In genomic region chr5:134541736-134542376, GRCh38 we compare ENCODE assay signal across 9 cellular contexts. TPM values are rescaled to one million over a fixed set of nuclear protein-coding genes. Genes with fewer than 3 reads are reported as not detected.
DNase-seq lines count a peak whose midpoint lies in the region; ATAC-seq, FAIRE-seq and TF ChIP-seq lines count a peak whose summit lies in the region.
"Had no signal": no experiment of that assay in that cellular context is flagged by ENCODE, and none has a peak within 500 bp of the region (broad histone marks: within the 10 kb centered on the region; RNA-seq: fewer than 3 reads in every experiment).

No MANE protein-coding gene starts in this region.

- H3K23ac ChIP-seq in neuronal stem cell (ENCODE audit: low read depth, low read length, poor library complexity), result no peak overlapping the region

- no peak overlapping the region for H3K27ac Mint-ChIP-seq in T-cell

- CTCF ChIA-PET in T-cell (lab: Charles Lee), result interaction anchor here in 1 of 2 donors (0.6 to 0.8 kb wide), 2 partner anchors 86 to 141 kb away, joined by 3 to 7 read pairs; no protein-coding TSS in a partner anchor

- no peak overlapping the region for H3K4me3 ChIP-seq in Karpas-422 (ENCODE audit: low read length)
- no peak overlapping the region for H3K4me3 ChIP-seq in neuronal stem cell (ENCODE audit: low read length in 2 of 2)
- H3K4me3 ChIP-seq: thoracic aorta had no signal

- H3K79me2 ChIP-seq in Karpas-422 (ENCODE audit: low read length), result peaks cover 46% of the 10 kb centered on the region

- no peak overlapping the region for H3K14ac ChIP-seq in neuronal stem cell (ENCODE audit: low read length)

- H3K36me3 Mint-ChIP-seq in T-cell, result peaks cover 25% of the 10 kb centered on the region

- no peaks in the 10 kb centered on the region for H3K9me3 ChIP-seq in Karpas-422 (ENCODE audit: low read length)
- H3K9me3 ChIP-seq in neuronal stem cell (replicated peaks in 1 of 2; ENCODE audit: control insufficient read depth in 2 of 2, insufficient read depth in 1 of 2, low read depth in 1 of 2, low read length in 2 of 2), result no peaks in the 10 kb centered on the region
- H3K9me3 ChIP-seq: thoracic aorta had no signal

- ATAC-seq in T-cell (replicated peaks in 1 of 4), result no peak
- no peak for ATAC-seq in GM21528 (IDR thresholded peaks at IDR 0.05; ENCODE audit: low FRiP score, unreplicated experiment)

- no peak overlapping the region for H2AFZ ChIP-seq in Karpas-422 (ENCODE audit: low read length)
- no peak overlapping the region for H2AFZ ChIP-seq in neuronal stem cell (ENCODE audit: low read length)

- FAIRE-seq in GM12891 (lab: Jason Lieb, UNC), result no peak

- no peak overlapping the region for H4K8ac ChIP-seq in neuronal stem cell (ENCODE audit: low read depth, low read length)

- H3K4ac ChIP-seq in neuronal stem cell (ENCODE audit: low read length), result no peak overlapping the region

- no peaks in the 10 kb centered on the region for H3K79me1 ChIP-seq in neuronal stem cell (ENCODE audit: low read depth, low read length)

- H3K36me3 ChIP-seq in Karpas-422 (ENCODE audit: insufficient read depth, low read length) (peaks cover 42% of the 10 kb centered on the region), neuronal stem cell (replicated peaks in 1 of 2; ENCODE audit: control insufficient read depth in 2 of 2, insufficient read depth in 2 of 2, low read length in 2 of 2) (no peaks in the 10 kb centered on the region)

- TF ChIP-seq POLR2A in GM12891 (IDR thresholded peaks at IDR 0.05; ENCODE audit: low read depth, low read length), result no peak

- no peak overlapping the region for H3K4me2 ChIP-seq in Karpas-422 (ENCODE audit: low read depth, low read length, poor library complexity, severe bottlenecking)
- H3K4me2 ChIP-seq in neuronal stem cell (ENCODE audit: insufficient read depth, low read length, poor library complexity, severe bottlenecking), result no peak overlapping the region

- H4K91ac ChIP-seq in neuronal stem cell (ENCODE audit: low read depth, low read length, poor library complexity), result no peak overlapping the region

- no peak overlapping the region for H2AK5ac ChIP-seq in neuronal stem cell (ENCODE audit: low read depth, low read length)

- H3K4me1 ChIP-seq in Karpas-422 (ENCODE audit: low read length) (peaks cover 95% of the 10 kb centered on the region), neuronal stem cell (ENCODE audit: control insufficient read depth in 2 of 2, insufficient read depth in 1 of 2, low read depth in 1 of 2, low read length in 2 of 2) (peaks cover 0 to 8% of the 10 kb centered on the region in 2 donors)

- H3K18ac ChIP-seq in neuronal stem cell (ENCODE audit: low read length), result no peak overlapping the region

- POLR2A ChIA-PET in T-cell (lab: Charles Lee), result interaction anchor here (0.6 kb wide), 3 partner anchors 11 to 60 kb away, joined by 3 to 6 read pairs (median 3); no protein-coding TSS in a partner anchor

- H2BK15ac ChIP-seq in neuronal stem cell (ENCODE audit: low read length), result no peak overlapping the region

- no peak overlapping the region for H2BK5ac ChIP-seq in neuronal stem cell (ENCODE audit: low read length)

- H3K9me3 Mint-ChIP-seq in T-cell, result no peaks in the 10 kb centered on the region

- no peak overlapping the region for H3K4me3 Mint-ChIP-seq in T-cell

- no peaks in the 10 kb centered on the region for H3K9me2 ChIP-seq in Karpas-422 (replicated peaks; ENCODE audit: insufficient read depth, low read length)

- H3K27me3 ChIP-seq in Karpas-422 (ENCODE audit: low read length) (no peaks in the 10 kb centered on the region), neuronal stem cell (ENCODE audit: control insufficient read depth in 3 of 3, insufficient read depth in 3 of 3, low read depth in 1 of 3, low read length in 3 of 3) (peaks cover 0 to 2% (median 0%) of the 10 kb centered on the region in 3 experiments)

- DNase-seq in ELR (ENCODE audit: low read depth) (peak; percentile 42), Karpas-422 (peak; percentile 70), ecto neural progenitor cell (ENCODE audit: low spot score) (peak; percentile 91), neuronal stem cell (ENCODE audit: low spot score) (peak; percentile 85), NCI-H69 (lab: John Stamatoyannopoulos, UW) (no peak), GM12891 (ENCODE audit: insufficient read length, low spot score) (no peak), T-cell (no peak)

- H3K27ac ChIP-seq in Karpas-422 (ENCODE audit: low read length) (peak overlapping the region; percentile 98), neuronal stem cell (replicated peaks; ENCODE audit: low read length) (no peak overlapping the region)
- H3K27ac ChIP-seq: thoracic aorta had no signal

- peaks cover 1% of the 10 kb centered on the region; the same call in 1 of the 2 replicates for H4K20me1 ChIP-seq in Karpas-422 (ENCODE audit: insufficient read depth, low read depth, low read length)

- no peak overlapping the region for H2BK12ac ChIP-seq in neuronal stem cell (ENCODE audit: low read length)

- H3K27me3 Mint-ChIP-seq in T-cell, result no peaks in the 10 kb centered on the region

- WGBS in neuronal stem cell (ENCODE audit: extremely low coverage in 2 of 2, insufficient read length in 2 of 2, insufficient replicate concordance in 1 of 2), 2 donors, result no CpG with 5 or more reads among the region's 4 CpGs

- peaks cover 38 to 65% (median 57%) of the 10 kb centered on the region in 3 donors for H3K4me1 Mint-ChIP-seq in T-cell

- H2BK120ac ChIP-seq in neuronal stem cell (ENCODE audit: low read depth, low read length), result no peak overlapping the region

- H3K9ac ChIP-seq in Karpas-422 (ENCODE audit: low read length), result peak overlapping the region; percentile 37; the same call in 1 of the 2 replicates
- no peak overlapping the region for H3K9ac ChIP-seq in neuronal stem cell (ENCODE audit: low read depth, low read length, poor library complexity)

TF ChIP-seq in GM12891, 5 proteins besides CTCF, POLR2A, EP300 and RAD21:
- TF ChIP-seq TAF1 (IDR thresholded peaks at IDR 0.05; ENCODE audit: low read depth, low read length) (no peak), SPI1 (IDR thresholded peaks at IDR 0.05; ENCODE audit: low read depth, low read length) (no peak), POU2F2 (IDR thresholded peaks at IDR 0.05; ENCODE audit: low read depth, low read length) (no peak), PAX5 (IDR thresholded peaks at IDR 0.05; ENCODE audit: insufficient read depth, low read length, severe bottlenecking) (no peak), POLR2AphosphoS5 (IDR thresholded peaks at IDR 0.05; ENCODE audit: low read depth, low read length) (no peak)

RNA-seq across cellular contexts. Expression of gene JADE2, which starts 16.4 kb away (rescaled TPM):
- 82.1 and 139 TPM in 2 replicates for total RNA-seq in Karpas-422 (2014; rRNA removed; shearing (Covaris generic); ENCODE audit: low replicate concordance)
- 1.5 TPM for polyA plus RNA-seq in neuronal stem cell (2013, experiment 1 of 2)
- 1.3 TPM for polyA plus RNA-seq in neuronal stem cell (2013, experiment 2 of 2)
- polyA plus RNA-seq in GM12891 (2012; ENCODE audit: low read depth, missing spikeins), result 19.6 TPM
- 100 to 1,000 TPM; 163 to 263 (median 239) TPM for total RNA-seq in T-cell

Comparison
In these comparisons a context has a peak if more than half of its experiments do, and no peak if none do; other contexts are left out.
1. DNase-seq: peak in ELR (single experiment), Karpas-422 (single experiment), ecto neural progenitor cell (single experiment) and neuronal stem cell (single experiment); none in NCI-H69 (single experiment), GM12891 (single experiment) and T-cell (0 of 34).